In the genomic region with DNA sequence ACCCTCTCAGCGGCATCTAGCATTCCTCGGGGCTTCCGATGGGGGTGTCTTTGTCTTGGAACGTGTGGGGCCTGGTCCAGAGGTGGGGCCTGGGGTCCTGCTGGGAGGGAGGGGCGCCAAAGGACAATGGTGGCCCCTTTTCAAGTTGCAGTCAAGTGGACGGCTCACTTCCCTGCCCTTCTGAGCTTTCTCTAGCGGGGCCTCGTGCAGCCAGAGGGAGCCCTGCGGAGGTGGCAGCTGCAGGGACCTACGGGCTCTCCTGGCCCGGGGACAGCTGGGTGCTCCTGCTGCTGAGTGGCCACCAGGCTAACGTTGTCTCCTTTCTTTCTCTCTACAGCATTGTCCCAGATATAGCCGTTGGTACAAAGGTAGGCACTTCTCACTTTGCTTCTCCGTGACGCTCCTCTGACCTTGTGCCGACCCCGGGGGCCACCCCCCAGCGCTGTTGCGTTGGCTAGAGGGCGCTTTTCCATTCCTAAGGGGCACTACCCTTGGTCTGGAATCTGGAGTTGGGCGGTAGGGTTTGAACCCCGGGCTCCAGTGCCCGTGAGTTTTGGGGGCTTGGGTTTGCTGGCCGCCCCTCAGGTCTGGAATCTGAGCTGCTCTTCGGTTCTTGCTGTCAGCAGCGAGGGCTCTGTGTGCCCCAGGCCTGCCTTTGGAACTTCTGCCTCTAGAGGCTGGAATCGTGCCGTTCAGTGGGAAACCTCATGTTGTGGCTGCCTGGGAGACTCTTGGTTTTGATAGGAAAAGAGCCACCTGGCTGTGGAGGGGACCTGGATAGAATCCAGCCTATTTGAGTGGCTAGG, we compare ENCODE assay signal across 6 cellular contexts. TPM values are rescaled to one million over a fixed set of nuclear protein-coding genes. Genes with fewer than 3 reads are reported as not detected.
DNase-seq lines count a peak whose midpoint lies in the region; ATAC-seq and TF ChIP-seq lines count a peak whose summit lies in the region.

No MANE protein-coding gene starts in this region.

- peak overlapping the region; percentile 89 to 94 (median 92) for H3K27ac Mint-ChIP-seq in brain

- peak overlapping the region; percentile 83 for H3K9ac ChIP-seq in neural cell (ENCODE audit: low read length)

- H3K36me3 ChIP-seq in neural cell (ENCODE audit: insufficient read depth, low read length), result no peaks in the 10 kb centered on the region

- no peaks in the 10 kb centered on the region for H3K9me2 ChIP-seq in neural cell (ENCODE audit: insufficient read depth, low read length)

- peaks cover 33% of the 10 kb centered on the region for H3K36me3 Mint-ChIP-seq in brain

- peak; percentile 38 for DNase-seq in activated naive CD4-positive, alpha-beta T cell treated with Interleukin-2 at 50 U/mL for 16 hours
- DNase-seq in activated naive CD4-positive, alpha-beta T cell treated with anti-CD3 and anti-CD28 coated beads, Interleukin-2, amount 50 U/mL, for 16 hours, result no peak
- no peak for DNase-seq in germinal center (ENCODE audit: low spot score)

- no peaks in the 10 kb centered on the region for H3K9me3 ChIP-seq in neural cell (ENCODE audit: low read length)

- peaks cover 5% of the 10 kb centered on the region for H3K27me3 Mint-ChIP-seq in brain

- H3F3A ChIP-seq in neural cell (ENCODE audit: insufficient read depth, low read length, poor library complexity, severe bottlenecking), result no peaks in the 10 kb centered on the region

- TF ChIP-seq CTCF in brain (conservative IDR thresholded peaks at IDR 0.05), result no peak
- peak; percentile 20 for TF ChIP-seq CTCF in neural cell (IDR thresholded peaks at IDR 0.05; ENCODE audit: poor library complexity, severe bottlenecking)

- TF ChIP-seq RAD21 in neural cell (conservative IDR thresholded peaks at IDR 0.05), result no peak

- H3K79me2 ChIP-seq in neural cell (replicated peaks; ENCODE audit: insufficient read depth, low read length), result peaks cover 62% of the 10 kb centered on the region

- H3K4me3 ChIP-seq in neural cell (ENCODE audit: low read length), result peak overlapping the region; percentile 80

- no peaks in the 10 kb centered on the region for H3K27me3 ChIP-seq in neural cell (ENCODE audit: insufficient read depth, low read depth, low read length)

- peaks cover 53% of the 10 kb centered on the region for H3K4me1 Mint-ChIP-seq in brain

- no peak overlapping the region for H2AFZ ChIP-seq in neural cell (ENCODE audit: low read depth, low read length)

- H3K27ac ChIP-seq in neural cell (ENCODE audit: low read length), result peak overlapping the region; percentile 12

- no peak for ATAC-seq in GM19328 (IDR thresholded peaks at IDR 0.05; ENCODE audit: unreplicated experiment)

- TF ChIP-seq EP300 in neural cell (conservative IDR thresholded peaks at IDR 0.05; ENCODE audit: poor library complexity, severe bottlenecking), result no peak

- H3K4me3 Mint-ChIP-seq in brain, result peak overlapping the region; percentile 95 to 97 (median 96)

- peaks cover 0 to 4% (median 0%) of the 10 kb centered on the region in 5 experiments for H3K9me3 Mint-ChIP-seq in brain

- peaks cover 50% of the 10 kb centered on the region for H4K20me1 ChIP-seq in neural cell (ENCODE audit: insufficient read depth)

- peak overlapping the region; percentile 76 for H3K4me2 ChIP-seq in neural cell (ENCODE audit: low read length)

TF ChIP-seq in neural cell, 6 proteins besides CTCF, POLR2A, EP300 and RAD21:
- no peak for TF ChIP-seq EZH2 (IDR thresholded peaks at IDR 0.05; ENCODE audit: borderline replicate concordance, insufficient read depth, low read length, poor library complexity, severe bottlenecking)
- TF ChIP-seq, protein P1, sequence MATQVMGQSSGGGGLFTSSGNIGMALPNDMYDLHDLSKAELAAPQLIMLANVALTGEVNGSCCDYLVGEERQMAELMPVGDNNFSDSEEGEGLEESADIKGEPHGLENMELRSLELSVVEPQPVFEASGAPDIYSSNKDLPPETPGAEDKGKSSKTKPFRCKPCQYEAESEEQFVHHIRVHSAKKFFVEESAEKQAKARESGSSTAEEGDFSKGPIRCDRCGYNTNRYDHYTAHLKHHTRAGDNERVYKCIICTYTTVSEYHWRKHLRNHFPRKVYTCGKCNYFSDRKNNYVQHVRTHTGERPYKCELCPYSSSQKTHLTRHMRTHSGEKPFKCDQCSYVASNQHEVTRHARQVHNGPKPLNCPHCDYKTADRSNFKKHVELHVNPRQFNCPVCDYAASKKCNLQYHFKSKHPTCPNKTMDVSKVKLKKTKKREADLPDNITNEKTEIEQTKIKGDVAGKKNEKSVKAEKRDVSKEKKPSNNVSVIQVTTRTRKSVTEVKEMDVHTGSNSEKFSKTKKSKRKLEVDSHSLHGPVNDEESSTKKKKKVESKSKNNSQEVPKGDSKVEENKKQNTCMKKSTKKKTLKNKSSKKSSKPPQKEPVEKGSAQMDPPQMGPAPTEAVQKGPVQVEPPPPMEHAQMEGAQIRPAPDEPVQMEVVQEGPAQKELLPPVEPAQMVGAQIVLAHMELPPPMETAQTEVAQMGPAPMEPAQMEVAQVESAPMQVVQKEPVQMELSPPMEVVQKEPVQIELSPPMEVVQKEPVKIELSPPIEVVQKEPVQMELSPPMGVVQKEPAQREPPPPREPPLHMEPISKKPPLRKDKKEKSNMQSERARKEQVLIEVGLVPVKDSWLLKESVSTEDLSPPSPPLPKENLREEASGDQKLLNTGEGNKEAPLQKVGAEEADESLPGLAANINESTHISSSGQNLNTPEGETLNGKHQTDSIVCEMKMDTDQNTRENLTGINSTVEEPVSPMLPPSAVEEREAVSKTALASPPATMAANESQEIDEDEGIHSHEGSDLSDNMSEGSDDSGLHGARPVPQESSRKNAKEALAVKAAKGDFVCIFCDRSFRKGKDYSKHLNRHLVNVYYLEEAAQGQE (IDR thresholded peaks at IDR 0.05; ENCODE audit: borderline replicate concordance), result no peak
- no peak for TF ChIP-seq TAF1 (IDR thresholded peaks at IDR 0.05; ENCODE audit: low read depth)
- TF ChIP-seq POLR2AphosphoS5 (IDR thresholded peaks at IDR 0.05), result no peak
- TF ChIP-seq SMC3 (conservative IDR thresholded peaks at IDR 0.05; ENCODE audit: poor library complexity), result no peak
- no peak for TF ChIP-seq MXI1 (conservative IDR thresholded peaks at IDR 0.05; ENCODE audit: poor library complexity, severe bottlenecking)

RNA-seq across cellular contexts. Expression of a gene that starts 2.0 kb away (rescaled TPM):
- polyA plus RNA-seq in brain (ENCODE audit: insufficient read depth, low read depth, low replicate concordance), result 436 TPM
- 27.3 and 39.0 TPM in 2 replicates for polyA plus RNA-seq in neural cell
- polyA minus RNA-seq in neural cell, result 33.3 and 36.5 TPM in 2 replicates

RNA-seq across cellular contexts. Expression of a gene that starts 22.5 kb away (rescaled TPM):
- polyA plus RNA-seq in brain (ENCODE audit: insufficient read depth, low read depth, low replicate concordance) (86.2 TPM), neural cell (239 and 275 TPM in 2 replicates)
- polyA minus RNA-seq in neural cell, result 261 and 333 TPM in 2 replicates

RNA-seq across cellular contexts. Expression of a gene that starts 28.4 kb away (rescaled TPM):
- polyA plus RNA-seq in brain (ENCODE audit: insufficient read depth, low read depth, low replicate concordance) (1.4 TPM), neural cell (1.0 and 1.1 TPM in 2 replicates)
- not detected in 2 replicates for polyA minus RNA-seq in neural cell

RNA-seq across cellular contexts. Expression of a gene that starts 41.5 kb away (rescaled TPM):
- 0.34 TPM for polyA plus RNA-seq in brain (ENCODE audit: insufficient read depth, low read depth, low replicate concordance)
- polyA plus RNA-seq in neural cell, result 0.54 TPM in 1 of 2 replicates, not detected in the other
- not detected in 2 replicates for polyA minus RNA-seq in neural cell

RNA-seq across cellular contexts. Expression of a gene that starts 48.4 kb away (rescaled TPM):
- polyA plus RNA-seq in brain (ENCODE audit: insufficient read depth, low read depth, low replicate concordance) (24.7 TPM), neural cell (0.24 and 0.98 TPM in 2 replicates)
- 0.97 and 1.2 TPM in 2 replicates for polyA minus RNA-seq in neural cell

Comparison
In these comparisons a context has a peak if more than half of its experiments do, and no peak if none do; other contexts are left out.
1. RNA of a gene that starts 2.0 kb away (polyA plus RNA-seq): 436 TPM in brain (single experiment); 27.3 to 39.0 TPM in neural cell; every median in the first group is over 10 times any median in the second.